Comparison of ENCODE assay signal across 1 cellular context in the genomic region with DNA sequence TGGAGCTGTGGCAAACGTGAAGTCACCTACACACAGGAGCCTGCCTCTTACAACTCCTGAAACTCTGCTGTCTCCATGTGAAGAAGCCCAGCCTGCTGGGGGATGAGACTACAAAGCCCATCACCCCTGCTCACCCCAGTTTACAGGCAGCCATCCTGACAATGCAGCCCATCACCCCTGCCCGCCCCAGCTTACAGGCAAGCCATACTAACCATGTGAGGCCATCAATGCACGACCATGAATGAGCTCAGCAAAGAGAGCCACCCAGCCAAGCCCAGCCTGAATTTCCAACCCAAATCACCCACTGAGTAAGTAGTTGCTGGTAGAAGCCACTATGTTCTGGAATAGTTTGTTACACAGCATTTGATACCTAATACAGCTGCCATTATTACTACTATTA.
TF ChIP-seq lines count a peak whose summit lies in the region.

No MANE protein-coding gene starts in this region.

TF ChIP-seq in WTC11, 78 proteins besides CTCF, POLR2A, EP300 and RAD21 (continued from another document):
- no peak for TF ChIP-seq E2F1 (CRISPR knock-in tag; IDR thresholded peaks at IDR 0.05)
- TF ChIP-seq PREB (CRISPR knock-in tag; IDR thresholded peaks at IDR 0.05; ENCODE audit: borderline replicate concordance): no peak
- TF ChIP-seq SMAD3 (CRISPR knock-in tag; IDR thresholded peaks at IDR 0.05; ENCODE audit: borderline replicate concordance): no peak
- TF ChIP-seq, protein P1, sequence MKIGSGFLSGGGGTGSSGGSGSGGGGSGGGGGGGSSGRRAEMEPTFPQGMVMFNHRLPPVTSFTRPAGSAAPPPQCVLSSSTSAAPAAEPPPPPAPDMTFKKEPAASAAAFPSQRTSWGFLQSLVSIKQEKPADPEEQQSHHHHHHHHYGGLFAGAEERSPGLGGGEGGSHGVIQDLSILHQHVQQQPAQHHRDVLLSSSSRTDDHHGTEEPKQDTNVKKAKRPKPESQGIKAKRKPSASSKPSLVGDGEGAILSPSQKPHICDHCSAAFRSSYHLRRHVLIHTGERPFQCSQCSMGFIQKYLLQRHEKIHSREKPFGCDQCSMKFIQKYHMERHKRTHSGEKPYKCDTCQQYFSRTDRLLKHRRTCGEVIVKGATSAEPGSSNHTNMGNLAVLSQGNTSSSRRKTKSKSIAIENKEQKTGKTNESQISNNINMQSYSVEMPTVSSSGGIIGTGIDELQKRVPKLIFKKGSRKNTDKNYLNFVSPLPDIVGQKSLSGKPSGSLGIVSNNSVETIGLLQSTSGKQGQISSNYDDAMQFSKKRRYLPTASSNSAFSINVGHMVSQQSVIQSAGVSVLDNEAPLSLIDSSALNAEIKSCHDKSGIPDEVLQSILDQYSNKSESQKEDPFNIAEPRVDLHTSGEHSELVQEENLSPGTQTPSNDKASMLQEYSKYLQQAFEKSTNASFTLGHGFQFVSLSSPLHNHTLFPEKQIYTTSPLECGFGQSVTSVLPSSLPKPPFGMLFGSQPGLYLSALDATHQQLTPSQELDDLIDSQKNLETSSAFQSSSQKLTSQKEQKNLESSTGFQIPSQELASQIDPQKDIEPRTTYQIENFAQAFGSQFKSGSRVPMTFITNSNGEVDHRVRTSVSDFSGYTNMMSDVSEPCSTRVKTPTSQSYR (CRISPR knock-in tag; IDR thresholded peaks at IDR 0.05): no peak
- TF ChIP-seq, protein P2, sequence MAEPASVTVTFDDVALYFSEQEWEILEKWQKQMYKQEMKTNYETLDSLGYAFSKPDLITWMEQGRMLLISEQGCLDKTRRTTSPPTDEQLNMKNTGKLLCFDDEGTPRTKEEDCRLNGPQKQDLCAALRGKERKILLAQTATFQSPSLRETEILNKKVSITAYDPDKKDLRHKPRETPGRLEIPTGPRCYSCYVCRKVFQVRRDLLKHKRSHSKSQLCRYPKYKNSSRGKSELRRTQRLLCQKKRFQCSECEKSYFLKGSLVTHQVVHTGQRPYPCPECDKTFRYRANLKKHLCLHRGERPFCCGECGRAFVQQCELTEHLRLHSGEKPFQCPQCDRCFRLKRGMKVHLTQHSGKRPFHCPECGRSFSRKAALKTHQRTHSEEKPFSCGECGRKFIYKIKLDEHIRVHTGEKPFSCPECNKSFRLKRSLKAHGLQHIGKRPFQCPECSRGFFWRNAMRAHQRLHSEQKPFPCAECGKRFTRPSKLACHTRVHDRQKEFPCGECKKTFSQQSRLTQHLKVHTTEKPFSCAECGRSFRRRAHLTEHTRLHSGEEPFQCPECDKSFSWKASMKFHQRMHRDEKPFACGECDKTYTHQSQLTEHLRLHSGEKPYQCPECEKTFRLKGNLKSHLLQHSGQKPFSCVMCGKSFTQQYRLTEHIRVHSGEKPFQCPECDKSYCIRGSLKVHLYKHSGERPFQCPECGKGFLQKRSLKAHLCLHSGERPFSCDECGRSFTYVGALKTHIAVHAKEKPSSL (CRISPR knock-in tag; conservative IDR thresholded peaks at IDR 0.05): no peak
